Comparison of ENCODE assay signal across 8 cellular contexts in genomic region chr16:2513405-2514332, GRCh38. TPM values are rescaled to one million over a fixed set of nuclear protein-coding genes. Genes with fewer than 3 reads are reported as not detected.
DNase-seq lines count a peak whose midpoint lies in the region; ATAC-seq and TF ChIP-seq lines count a peak whose summit lies in the region.

TSS of gene ATP6V0C (plus strand) at chr16:2513952. CDS start at chr16:2514104, 152 bp downstream.

- intact Hi-C loops in T-helper 1 cell treated with Interleukin-12 subunit alpha and Interleukin-12 subunit beta and Interleukin-4 antibody, amounts not matched to agents 30 ng/mL and 1 ng/mL, for 36 hours (cut with micrococcal nuclease): loop anchor here (1.0 to 2.0 kb wide), 6 partner anchors 19 to 291 kb away; partner anchors contain the start of genes CCNF, E4F1, RNPS1 and TEDC2
- intact Hi-C loops in left cardiac atrium (cut with DNase I) (no loop called here), prostate gland (cut with DNase I) (loop anchor here (2.0 kb wide), 1 partner anchor 21 kb away; no protein-coding TSS in a partner anchor), upper lobe of right lung (cut with DNase I) (no loop called here)

- H3K9me3 ChIP-seq in prostate gland (no peaks in the 10 kb centered on the region), upper lobe of right lung (no peaks in the 10 kb centered on the region)

- H3K27ac ChIP-seq in prostate gland: peak within 1 kb of the TSS; percentile 98
- H3K27ac ChIP-seq in upper lobe of right lung: peak within 1 kb of the TSS; percentile 97

- TF ChIP-seq CTCF in GM13977 (IDR thresholded peaks at IDR 0.05; ENCODE audit: extremely low read depth, insufficient read depth, missing control alignments) (no peak), prostate gland (IDR thresholded peaks at IDR 0.05) (no peak), upper lobe of right lung (IDR thresholded peaks at IDR 0.05) (no peak)

- H3K27me3 ChIP-seq in prostate gland (replicated peaks; ENCODE audit: insufficient read depth): no peaks in the 10 kb centered on the region
- H3K27me3 ChIP-seq in upper lobe of right lung: no peaks in the 10 kb centered on the region

- ATAC-seq in HG02852 (IDR thresholded peaks at IDR 0.05; ENCODE audit: unreplicated experiment) (peak; percentile 75), left cardiac atrium (peak; percentile 86 to 93), upper lobe of right lung (peak; percentile 88)

- DNase-seq in GM13977 (ENCODE audit: low spot score): peak; percentile 99
- peak; percentile 96 for DNase-seq in NCI-H146 (lab: John Stamatoyannopoulos, UW)
- peak; percentile 74 for DNase-seq in amniotic epithelial cell (ENCODE audit: low read depth)
- peak; percentile 94 for DNase-seq in left cardiac atrium
- DNase-seq in prostate gland (ENCODE audit: low spot score): peak; percentile 92
- peak; percentile 97 for DNase-seq in upper lobe of right lung

- H3K4me3 ChIP-seq in prostate gland (peak within 1 kb of the TSS; percentile 100), upper lobe of right lung (peak within 1 kb of the TSS; percentile 88)

- in situ Hi-C loops in GM13977 (cut with MboI; ENCODE audit: low pct_unique_long_range_greater_than_20kb, low sequenced_read_pairs, unreplicated experiment): no loop called here

- H3K4me1 ChIP-seq in prostate gland (replicated peaks) (peaks cover 22% of the 10 kb centered on the region), upper lobe of right lung (peaks cover 50% of the 10 kb centered on the region)

- H3K36me3 ChIP-seq in prostate gland (no peaks in the 10 kb centered on the region), upper lobe of right lung (no peaks in the 10 kb centered on the region)

- WGBS in prostate gland: 2% methylated on average over 76 of the region's 122 CpGs

- TF ChIP-seq POLR2A in prostate gland (IDR thresholded peaks at IDR 0.05): peak; percentile 88

RNA-seq across cellular contexts. Expression of gene ATP6V0C, which starts in this region (rescaled TPM):
- 113 and 117 TPM in 2 replicates for total RNA-seq in T-helper 1 cell treated with Interleukin-12 subunit alpha and Interleukin-12 subunit beta and Interleukin-4 antibody, amounts not matched to agents 30 ng/mL and 1 ng/mL, for 36 hours
- total RNA-seq in left cardiac atrium: 100 to 1,000 TPM; 162 to 197 TPM
- total RNA-seq in prostate gland: 100 to 1,000 TPM; 114 to 164 TPM
- 298 TPM for total RNA-seq in upper lobe of right lung

Comparison
In these comparisons a context has a peak if more than half of its experiments do, and no peak if none do; other contexts are left out.
1. Peak in every context shown above with its lines: DNase-seq, ATAC-seq, H3K4me3 ChIP-seq and H3K27ac ChIP-seq.
2. intact Hi-C loops: an anchor here in T-helper 1 cell treated with Interleukin-12 subunit alpha and Interleukin-12 subunit beta and Interleukin-4 antibody, amounts not matched to agents 30 ng/mL and 1 ng/mL, for 36 hours (1.0 to 2.0 kb wide) and prostate gland (2.0 kb wide); none called in left cardiac atrium and upper lobe of right lung.